25 cellular contexts compared by ENCODE assay signal in the genomic region with DNA sequence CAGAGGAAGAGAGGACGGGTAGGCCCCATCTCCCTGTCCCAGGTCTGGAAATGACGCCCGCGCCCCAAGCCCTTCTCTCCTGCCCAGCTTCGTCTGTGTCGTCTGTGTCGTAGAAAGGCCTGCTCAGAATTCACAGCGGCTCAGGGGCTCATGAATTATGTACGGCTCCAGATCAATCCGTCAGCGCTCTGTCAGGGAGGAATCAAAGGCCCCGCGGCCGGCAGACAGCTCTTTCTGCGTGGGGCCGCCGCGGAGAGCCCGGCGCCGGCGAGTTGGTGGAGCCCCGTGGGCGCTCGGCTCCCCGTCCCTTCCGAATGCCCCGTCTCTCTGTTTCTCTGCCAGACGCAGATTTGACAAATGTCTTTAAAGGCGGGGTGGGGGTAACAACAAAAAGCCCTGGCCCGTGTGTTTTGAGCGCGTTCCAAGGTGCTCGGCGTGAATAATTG.
"Had no signal": no experiment of that assay in that cellular context is flagged by ENCODE, and none has a peak within 500 bp of the region (broad histone marks: within the 10 kb centered on the region; RNA-seq: fewer than 3 reads in every experiment).

No MANE protein-coding gene starts in this region.

- DNase-seq: activated CD4-positive, alpha-beta memory T cell treated with anti-CD3 and anti-CD28 coated beads, Interleukin-2, amount 10 ng/mL, durations not matched to agents 7 days and 5 days; activated CD4-positive, alpha-beta T cell treated with anti-CD3 and anti-CD28 coated beads for 36 hours; activated CD4-positive, alpha-beta T cell treated with anti-CD3 and anti-CD28 coated beads, Interleukin-2, amount 50 U/mL, for 1 hour; activated gamma-delta T cell treated with Interleukin-2 at 50 U/mL for 16 hours; activated naive CD4-positive, alpha-beta T cell treated with anti-CD3 and anti-CD28 coated beads, Interleukin-2, amount 10 ng/mL, durations not matched to agents 7 days and 5 days; activated naive CD8-positive, alpha-beta T cell treated with anti-CD3 and anti-CD28 coated beads for 36 hours; activated T-cell treated with anti-CD3 and anti-CD28 coated beads for 4 hours; activated T-cell treated with anti-CD3 and anti-CD28 coated beads, Interleukin-2, amount 50 U/mL, for 48 hours; central memory CD4-positive, alpha-beta T cell; Kasumi-1; KBM-7; NCI-H1048; NCI-H1417; NCI-H1930; NCI-H2107; NCI-H2171 treated with DMSO at 0.1 percent for 48 hours; NCI-H226; NCI-H526; NCI-H82; RPMI8226; SK-N-SH; T-helper 1 cell had no signal

- H3K4me2 ChIP-seq: SK-N-SH had no signal

- ATAC-seq: activated CD4-positive, alpha-beta T cell treated with anti-CD3 and anti-CD28 coated beads for 36 hours; activated T-helper 17 cell treated with anti-CD3 and anti-CD28 coated beads, Interleukin-2, amount 50 U/mL, for 72 hours; Right ventricle myocardium inferior had no signal

- H3K27ac ChIP-seq: VCaP had no signal

- H3K9me3 ChIP-seq: SK-N-SH had no signal

- H3K9ac ChIP-seq: SK-N-SH had no signal
